Comparison of ENCODE assay signal across 28 cellular contexts in genomic region chr7:114419441-114420107, GRCh38. TPM values are rescaled to one million over a fixed set of nuclear protein-coding genes. Genes with fewer than 3 reads are reported as not detected.
A peak's percentile ranks its signal among the peaks of the same experiment; 100 is the strongest.
DNase-seq lines count a peak whose midpoint lies in the region; ATAC-seq, FAIRE-seq and TF ChIP-seq lines count a peak whose summit lies in the region.
"Had no signal": no experiment of that assay in that cellular context is flagged by ENCODE, and none has a peak within 500 bp of the region (broad histone marks: within the 10 kb centered on the region; RNA-seq: fewer than 3 reads in every experiment).

No MANE protein-coding gene starts in this region.

- H3K9me3 ChIP-seq in AG04450 (ENCODE audit: control insufficient read depth, insufficient read depth, low read length) (no peaks in the 10 kb centered on the region), SK-N-MC (ENCODE audit: low read depth, low read length) (no peaks in the 10 kb centered on the region), endocrine pancreas (ENCODE audit: control insufficient read depth, low read length) (no peaks in the 10 kb centered on the region), psoas muscle (no peaks in the 10 kb centered on the region), small intestine (ENCODE audit: control insufficient read depth, low read depth) (no peaks in the 10 kb centered on the region)
- H3K9me3 ChIP-seq: MG63, Peyer's patch, upper lobe of left lung had no signal

- no peak overlapping the region for H3K4me3 ChIP-seq in AG04450 (ENCODE audit: low read depth, low read length)
- H3K4me3 ChIP-seq in SK-N-MC: no peak overlapping the region
- peak overlapping the region; percentile 94 for H3K4me3 ChIP-seq in endocrine pancreas (ENCODE audit: control insufficient read depth, insufficient read depth, low read length)
- H3K4me3 ChIP-seq in psoas muscle: peak overlapping the region; percentile 57
- no peak overlapping the region for H3K4me3 ChIP-seq in small intestine (ENCODE audit: low read depth in 1 of 2, low read length in 2 of 2)
- H3K4me3 ChIP-seq: K562, MG63, Peyer's patch, upper lobe of left lung had no signal

- CTCF ChIA-PET in AG04450 (lab: Charles Lee): no interaction called here

- TF ChIP-seq CTCF in AG04450 (IDR thresholded peaks at IDR 0.05; ENCODE audit: low read depth, low read length) (no peak), psoas muscle (IDR thresholded peaks at IDR 0.05) (no peak)

- no peaks in the 10 kb centered on the region for H3K4me1 Mint-ChIP-seq in stimulated activated effector memory CD8-positive, alpha-beta T cell treated with anti-CD3 and anti-CD28 coated beads, Interleukin-12 subunit alpha, Interleukin-12 subunit beta, amount 100 ng/mL, for 72 hours
- H3K4me1 Mint-ChIP-seq: activated B cell treated with CpG ODN at 0.5 μM for 24 hours; activated naive CD8-positive, alpha-beta T cell treated with anti-CD3 and anti-CD28 coated beads, Interleukin-2, amount 10 ng/mL, durations not matched to agents 7 days and 5 days; stimulated activated naive CD8-positive, alpha-beta T cell treated with anti-CD3 and anti-CD28 coated beads, Interleukin-15, amount 100 ng/mL, for 72 hours had no signal

- H3K27me3 ChIP-seq in AG04450 (ENCODE audit: control insufficient read depth, insufficient read depth, low read length): no peaks in the 10 kb centered on the region
- no peaks in the 10 kb centered on the region for H3K27me3 ChIP-seq in endocrine pancreas (ENCODE audit: control insufficient read depth, insufficient read depth, low read length)
- H3K27me3 ChIP-seq in psoas muscle (ENCODE audit: insufficient read depth in 3 of 3, low read length in 2 of 3): no peaks in the 10 kb centered on the region
- no peaks in the 10 kb centered on the region for H3K27me3 ChIP-seq in small intestine (ENCODE audit: control insufficient read depth in 2 of 2, insufficient read depth in 2 of 2, low read length in 2 of 2)
- H3K27me3 ChIP-seq: MG63, Peyer's patch, upper lobe of left lung had no signal

- DNase-seq in AG04450 (ENCODE audit: low read depth, low spot score): peak; percentile 38
- DNase-seq in SK-N-MC (ENCODE audit: low read depth, low spot score): no peak
- DNase-seq in psoas muscle: no peak
- no peak for DNase-seq in AG08395 (ENCODE audit: low spot score)
- no peak for DNase-seq in stimulated activated effector memory CD8-positive, alpha-beta T cell treated with anti-CD3 and anti-CD28 coated beads, Interleukin-12 subunit alpha, Interleukin-12 subunit beta, amount 100 ng/mL, for 72 hours (ENCODE audit: low spot score in 2 of 2)
- DNase-seq in small intestine: no peak
- DNase-seq in NCI-H187 treated with DMSO at 0.1 percent for 48 hours (lab: John Stamatoyannopoulos, UW): no peak
- DNase-seq: activated B cell treated with CpG ODN at 0.5 μM for 24 hours; activated CD4-positive, alpha-beta T cell treated with anti-CD3 and anti-CD28 coated beads, Interleukin-2, amount 50 U/mL, for 48 hours; activated CD8-positive, alpha-beta memory T cell treated with anti-CD3 and anti-CD28 coated beads, Interleukin-2, amount 50 U/mL, for 48 hours; activated naive CD8-positive, alpha-beta T cell treated with anti-CD3 and anti-CD28 coated beads, Interleukin-2, amount 10 ng/mL, durations not matched to agents 7 days and 5 days; C1 segment of cervical spinal cord; dermis blood vessel endothelial cell; GDM1; HFFc6; MG63; NCI-H1436; NCI-H510A treated with DMSO at 0.1 percent for 48 hours; Peyer's patch; stimulated activated naive CD8-positive, alpha-beta T cell treated with anti-CD3 and anti-CD28 coated beads, Interleukin-15, amount 100 ng/mL, for 72 hours; upper lobe of left lung had no signal

- H3K9me3 Mint-ChIP-seq in stimulated activated effector memory CD8-positive, alpha-beta T cell treated with anti-CD3 and anti-CD28 coated beads, Interleukin-12 subunit alpha, Interleukin-12 subunit beta, amount 100 ng/mL, for 72 hours: no peaks in the 10 kb centered on the region
- H3K9me3 Mint-ChIP-seq: activated B cell treated with CpG ODN at 0.5 μM for 24 hours; activated naive CD8-positive, alpha-beta T cell treated with anti-CD3 and anti-CD28 coated beads, Interleukin-2, amount 10 ng/mL, durations not matched to agents 7 days and 5 days; activated T-helper 2 cell treated with anti-CD3 and anti-CD28 coated beads, Interferon-gamma antibody, Interleukin-2, Interleukin-4, amounts not matched to agents 10 μg/mL and 5 μg/mL and 100 μg/mL, durations not matched to agents 14 hours and 24 hours and 36 hours; HFFc6; natural killer cell treated with Interleukin-12 subunit alpha and Interleukin-12 subunit beta and Interleukin-15 and Interleukin-18, amount 100 ng/mL, for 72 hours; stimulated activated naive CD8-positive, alpha-beta T cell treated with anti-CD3 and anti-CD28 coated beads, Interleukin-15, amount 100 ng/mL, for 72 hours had no signal

- H3K4me3 Mint-ChIP-seq in stimulated activated effector memory CD8-positive, alpha-beta T cell treated with anti-CD3 and anti-CD28 coated beads, Interleukin-12 subunit alpha, Interleukin-12 subunit beta, amount 100 ng/mL, for 72 hours: no peak overlapping the region
- H3K4me3 Mint-ChIP-seq: activated B cell treated with CpG ODN at 0.5 μM for 24 hours; activated naive CD8-positive, alpha-beta T cell treated with anti-CD3 and anti-CD28 coated beads, Interleukin-2, amount 10 ng/mL, durations not matched to agents 7 days and 5 days; HFFc6; natural killer cell treated with Interleukin-12 subunit alpha and Interleukin-12 subunit beta and Interleukin-15 and Interleukin-18, amount 100 ng/mL, for 72 hours; stimulated activated naive CD8-positive, alpha-beta T cell treated with anti-CD3 and anti-CD28 coated beads, Interleukin-15, amount 100 ng/mL, for 72 hours had no signal

- H3K9ac ChIP-seq in SK-N-MC (ENCODE audit: insufficient read length) (no peak overlapping the region), endocrine pancreas (ENCODE audit: control insufficient read depth, insufficient read depth, low read length) (peak overlapping the region; percentile 36)

- no peaks in the 10 kb centered on the region for H3K36me3 Mint-ChIP-seq in stimulated activated effector memory CD8-positive, alpha-beta T cell treated with anti-CD3 and anti-CD28 coated beads, Interleukin-12 subunit alpha, Interleukin-12 subunit beta, amount 100 ng/mL, for 72 hours
- H3K36me3 Mint-ChIP-seq: activated naive CD8-positive, alpha-beta T cell treated with anti-CD3 and anti-CD28 coated beads, Interleukin-2, amount 10 ng/mL, durations not matched to agents 7 days and 5 days; natural killer cell treated with Interleukin-12 subunit alpha and Interleukin-12 subunit beta and Interleukin-15 and Interleukin-18, amount 100 ng/mL, for 72 hours had no signal

- 42 to 58% (median 53%) methylated on average over 8 of the region's 8 CpGs for WGBS in psoas muscle, 3 donors
- 79 to 93% (median 85%) methylated on average over 8 of the region's 8 CpGs for WGBS in small intestine, 3 donors

- no peak overlapping the region for H3K27ac Mint-ChIP-seq in stimulated activated effector memory CD8-positive, alpha-beta T cell treated with anti-CD3 and anti-CD28 coated beads, Interleukin-12 subunit alpha, Interleukin-12 subunit beta, amount 100 ng/mL, for 72 hours
- H3K27ac Mint-ChIP-seq: activated B cell treated with CpG ODN at 0.5 μM for 24 hours; activated naive CD8-positive, alpha-beta T cell treated with anti-CD3 and anti-CD28 coated beads, Interleukin-2, amount 10 ng/mL, durations not matched to agents 7 days and 5 days; activated T-helper 2 cell treated with anti-CD3 and anti-CD28 coated beads, Interferon-gamma antibody, Interleukin-2, Interleukin-4, amounts not matched to agents 10 μg/mL and 5 μg/mL and 100 μg/mL, durations not matched to agents 14 hours and 24 hours and 36 hours; HFFc6; natural killer cell treated with Interleukin-12 subunit alpha and Interleukin-12 subunit beta and Interleukin-15 and Interleukin-18, amount 100 ng/mL, for 72 hours; stimulated activated naive CD8-positive, alpha-beta T cell treated with anti-CD3 and anti-CD28 coated beads, Interleukin-15, amount 100 ng/mL, for 72 hours had no signal

- H3K27ac ChIP-seq in AG04450 (ENCODE audit: low read depth, low read length): no peak overlapping the region
- H3K27ac ChIP-seq in SK-N-MC: peak overlapping the region; percentile 23; the same call in 1 of the 2 replicates
- peak overlapping the region; percentile 88 for H3K27ac ChIP-seq in psoas muscle
- peak overlapping the region in 1 of 2 donors; percentile 8 for H3K27ac ChIP-seq in small intestine (ENCODE audit: low read depth in 1 of 2, low read length in 1 of 2)
- H3K27ac ChIP-seq: upper lobe of left lung had no signal

- POLR2A ChIA-PET in AG04450 (lab: Yijun Ruan, JAX): interaction anchor here (0.6 to 0.7 kb wide), 2 partner anchors 102 to 473 kb away, joined by 3 to 5 read pairs; no protein-coding TSS in a partner anchor

- no peak for ATAC-seq in psoas muscle
- no peak for ATAC-seq in stimulated activated effector memory CD8-positive, alpha-beta T cell treated with anti-CD3 and anti-CD28 coated beads, Interleukin-12 subunit alpha, Interleukin-12 subunit beta, amount 100 ng/mL, for 72 hours
- ATAC-seq: K562; left lobe of liver; natural killer cell treated with Interleukin-12 subunit alpha and Interleukin-12 subunit beta and Interleukin-15 and Interleukin-18, amount 100 ng/mL, for 72 hours; stimulated activated naive CD8-positive, alpha-beta T cell treated with anti-CD3 and anti-CD28 coated beads, Interleukin-15, amount 100 ng/mL, for 72 hours had no signal

- intact Hi-C loops in psoas muscle (cut with DNase I): no loop called here

- H3K36me3 ChIP-seq in SK-N-MC (ENCODE audit: insufficient read depth, low read length) (no peaks in the 10 kb centered on the region), endocrine pancreas (ENCODE audit: control insufficient read depth, insufficient read depth, low read length) (no peaks in the 10 kb centered on the region), psoas muscle (ENCODE audit: insufficient read depth in 1 of 2, low read depth in 1 of 2) (no peaks in the 10 kb centered on the region), small intestine (ENCODE audit: control insufficient read depth in 2 of 2, insufficient read depth in 2 of 2, low read length in 2 of 2) (no peaks in the 10 kb centered on the region)
- H3K36me3 ChIP-seq: MG63, Peyer's patch, upper lobe of left lung had no signal

- FAIRE-seq in small intestine (lab: Jason Lieb, UNC): no peak
- FAIRE-seq: bronchial epithelial cell, K562 had no signal

- H3K4me1 ChIP-seq in endocrine pancreas (ENCODE audit: control insufficient read depth, insufficient read depth, low read length) (peaks cover 54% of the 10 kb centered on the region), psoas muscle (peaks cover 39% of the 10 kb centered on the region), small intestine (ENCODE audit: control insufficient read depth in 2 of 2, insufficient read depth in 1 of 2, low read depth in 1 of 2, low read length in 1 of 2) (no peaks in the 10 kb centered on the region)

RNA-seq across cellular contexts. Expression of gene FOXP2, which starts 5.0 kb away (rescaled TPM):
- polyA plus RNA-seq in AG04450 (2011; rRNA removed) (2.8 TPM in 2 replicates), psoas muscle (1 to 10 TPM in 2 of 3 donors, under 1 TPM in 1; 0.35 to 4.3 (median 2.8) TPM), small intestine (1 to 10 TPM; 1.7 to 4.3 (median 2.9) TPM)
- polyA minus RNA-seq in AG04450 (2011; rRNA and poly(A)+ RNA removed): 4.0 and 5.3 TPM in 2 replicates
- total RNA-seq in psoas muscle: 1 to 10 TPM; 5.1 to 6.7 (median 6.2) TPM
- total RNA-seq: activated B cell treated with CpG ODN at 0.5 μM for 24 hours; activated naive CD8-positive, alpha-beta T cell treated with anti-CD3 and anti-CD28 coated beads, Interleukin-2, amount 10 ng/mL, durations not matched to agents 7 days and 5 days; K562; natural killer cell treated with Interleukin-12 subunit alpha and Interleukin-12 subunit beta and Interleukin-15 and Interleukin-18, amount 100 ng/mL, for 72 hours; T-helper 2 cell treated with Interferon-gamma antibody and Interleukin-4, amounts not matched to agents 100 ng/mL and 5 ng/mL, for 36 hours had no signal
- polyA plus RNA-seq: K562 had no signal

Comparison
In these comparisons a context has a peak if more than half of its experiments do, and no peak if none do; other contexts are left out.
1. H3K4me3 ChIP-seq: peak in endocrine pancreas (single experiment) and psoas muscle (single experiment); none in AG04450 (single experiment), SK-N-MC (single experiment) and small intestine (0 of 2).